Comparison of ENCODE assay signal across 19 cellular contexts in genomic region chr7:29499932-29500331, GRCh38.
DNase-seq lines count a peak whose midpoint lies in the region; ATAC-seq lines count a peak whose summit lies in the region.
"Had no signal": no experiment of that assay in that cellular context is flagged by ENCODE, and none has a peak within 500 bp of the region (broad histone marks: within the 10 kb centered on the region; RNA-seq: fewer than 3 reads in every experiment).

No MANE protein-coding gene starts in this region.

- intact Hi-C loops in left colon (cut with DNase I, micrococcal nuclease): no loop called here

- DNase-seq in NCI-H748 (lab: John Stamatoyannopoulos, UW; ENCODE audit: unreplicated experiment): peak; percentile 72
- DNase-seq in NCI-H748 treated with DMSO at 0.1 percent for 48 hours (lab: John Stamatoyannopoulos, UW): no peak
- peak; percentile 67 for DNase-seq in NCI-H2029 treated with DMSO at 0.1 percent for 48 hours (lab: John Stamatoyannopoulos, UW)
- DNase-seq in left colon: no peak
- DNase-seq in foreskin melanocyte: no peak
- no peak for DNase-seq in NCI-H82 (lab: John Stamatoyannopoulos, UW)
- DNase-seq: ACHN; BE2C; C1 segment of cervical spinal cord; CD4-positive, CD25-positive, alpha-beta regulatory T cell; DMS79; GDM1; GOT3; H7; HFFc6; KG1 had no signal

- ATAC-seq in left colon: peak; percentile 57
- no peak for ATAC-seq in GM21390 (IDR thresholded peaks at IDR 0.05; ENCODE audit: unreplicated experiment)
- ATAC-seq: HCT116, HepG2 had no signal

Comparison
In these comparisons a context has a peak if more than half of its experiments do, and no peak if none do; other contexts are left out.
1. DNase-seq: peak in NCI-H748 (single experiment) and NCI-H2029 treated with DMSO at 0.1 percent for 48 hours (single experiment); none in NCI-H748 treated with DMSO at 0.1 percent for 48 hours (single experiment), left colon (0 of 2), foreskin melanocyte (single experiment) and NCI-H82 (single experiment).